ENCODE assay signal across 8 cellular contexts in the genomic region with DNA sequence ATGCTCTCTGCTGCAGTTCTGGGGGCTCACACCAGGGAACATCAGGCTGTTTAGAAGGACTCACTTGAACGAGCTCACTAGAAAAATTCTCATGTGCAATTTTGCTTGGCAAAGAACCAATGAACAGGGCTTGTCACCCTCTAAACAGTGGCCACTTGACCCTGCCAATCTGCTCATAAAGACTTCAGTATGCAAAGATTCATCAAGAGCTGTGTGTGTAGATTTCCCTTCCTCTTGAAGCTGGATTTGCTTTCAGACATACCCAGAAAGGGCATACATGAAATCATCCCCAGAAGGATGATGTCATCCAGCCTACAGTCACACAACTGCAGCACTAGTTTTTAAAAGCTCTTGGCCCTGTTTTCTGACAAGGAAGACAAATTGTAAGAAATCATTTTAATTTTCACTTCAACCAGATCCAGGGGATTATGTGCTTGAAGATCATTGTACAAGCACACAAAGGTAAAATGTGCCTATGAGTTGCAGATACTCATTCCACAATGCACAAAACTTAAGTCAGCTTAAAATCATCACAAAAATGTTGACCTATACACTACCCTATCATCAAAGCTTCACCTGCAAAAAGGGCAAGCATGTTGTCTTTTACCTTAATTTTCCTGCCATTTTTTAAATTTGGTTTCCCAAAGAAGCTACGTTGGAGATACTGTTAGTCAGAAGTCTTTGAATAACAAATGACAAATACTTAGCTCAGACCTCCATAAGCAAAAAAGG. TPM values are rescaled to one million over a fixed set of nuclear protein-coding genes. Genes with fewer than 3 reads are reported as not detected.
DNase-seq lines count a peak whose midpoint lies in the region; ATAC-seq and TF ChIP-seq lines count a peak whose summit lies in the region.

No MANE protein-coding gene starts in this region.

- H3K4me3 Mint-ChIP-seq in nephron: no peak overlapping the region
- H3K4me3 Mint-ChIP-seq in activated T-helper 1 cell treated with anti-CD3 and anti-CD28 coated beads, Interleukin-12 subunit alpha, Interleukin-12 subunit beta, Interleukin-2, Interleukin-4 antibody, amounts not matched to agents 30 ng/mL and 10 ng/mL and 1 ng/mL, durations not matched to agents 14 hours and 24 hours and 36 hours: no peak overlapping the region

- H3K27me3 Mint-ChIP-seq in nephron (ENCODE audit: low read depth): no peaks in the 10 kb centered on the region
- H3K27me3 Mint-ChIP-seq in activated T-helper 1 cell treated with anti-CD3 and anti-CD28 coated beads, Interleukin-12 subunit alpha, Interleukin-12 subunit beta, Interleukin-2, Interleukin-4 antibody, amounts not matched to agents 30 ng/mL and 10 ng/mL and 1 ng/mL, durations not matched to agents 14 hours and 24 hours and 36 hours (ENCODE audit: insufficient read depth): peaks cover under 1% of the 10 kb centered on the region

- no peak overlapping the region for H3K4me3 ChIP-seq in brain microvascular endothelial cell (ENCODE audit: low read depth, low read length)

- in situ Hi-C loops in brain microvascular endothelial cell (cut with HindIII; ENCODE audit: low pct_ligation_motif_present, low sequenced_read_pairs): no loop called here

- no peaks in the 10 kb centered on the region for H3K9me3 Mint-ChIP-seq in nephron
- no peaks in the 10 kb centered on the region for H3K9me3 Mint-ChIP-seq in activated T-helper 1 cell treated with anti-CD3 and anti-CD28 coated beads, Interleukin-12 subunit alpha, Interleukin-12 subunit beta, Interleukin-2, Interleukin-4 antibody, amounts not matched to agents 30 ng/mL and 10 ng/mL and 1 ng/mL, durations not matched to agents 14 hours and 24 hours and 36 hours

- intact Hi-C loops in activated T-helper 1 cell treated with anti-CD3 and anti-CD28 coated beads, Interleukin-12 subunit alpha, Interleukin-12 subunit beta, Interleukin-2, Interleukin-4 antibody, amounts not matched to agents 30 ng/mL and 10 ng/mL and 1 ng/mL, durations not matched to agents 14 hours and 24 hours and 36 hours (cut with micrococcal nuclease): no loop called here

- peaks cover 70% of the 10 kb centered on the region for H3K4me1 Mint-ChIP-seq in nephron
- H3K4me1 Mint-ChIP-seq in activated T-helper 1 cell treated with anti-CD3 and anti-CD28 coated beads, Interleukin-12 subunit alpha, Interleukin-12 subunit beta, Interleukin-2, Interleukin-4 antibody, amounts not matched to agents 30 ng/mL and 10 ng/mL and 1 ng/mL, durations not matched to agents 14 hours and 24 hours and 36 hours (ENCODE audit: low read depth): peaks cover 25% of the 10 kb centered on the region

- H3K27me3 ChIP-seq in brain microvascular endothelial cell (replicated peaks): no peaks in the 10 kb centered on the region

- no peak for ATAC-seq in GM21390 (IDR thresholded peaks at IDR 0.05; ENCODE audit: unreplicated experiment)

- DNase-seq in DMS53 (lab: John Stamatoyannopoulos, UW) (peak; percentile 69), NCI-H1092 (lab: John Stamatoyannopoulos, UW) (peak; percentile 38), brain microvascular endothelial cell (peak; percentile 69), retina (no peak), HK-2 (ENCODE audit: unreplicated experiment) (no peak)
- DNase-seq in activated T-helper 1 cell treated with anti-CD3 and anti-CD28 coated beads, Interleukin-12 subunit alpha, Interleukin-12 subunit beta, Interleukin-2, Interleukin-4 antibody, amounts not matched to agents 30 ng/mL and 10 ng/mL and 1 ng/mL, durations not matched to agents 14 hours and 24 hours and 36 hours (ENCODE audit: low spot score): no peak

- H3K36me3 ChIP-seq in brain microvascular endothelial cell (replicated peaks): no peaks in the 10 kb centered on the region

- H3K27ac ChIP-seq in brain microvascular endothelial cell: peak overlapping the region; percentile 10

- H3K27ac Mint-ChIP-seq in nephron: peak overlapping the region; percentile 50 to 80 (median 65)
- no peak overlapping the region for H3K27ac Mint-ChIP-seq in activated T-helper 1 cell treated with anti-CD3 and anti-CD28 coated beads, Interleukin-12 subunit alpha, Interleukin-12 subunit beta, Interleukin-2, Interleukin-4 antibody, amounts not matched to agents 30 ng/mL and 10 ng/mL and 1 ng/mL, durations not matched to agents 14 hours and 24 hours and 36 hours

- H3K36me3 Mint-ChIP-seq in nephron (ENCODE audit: low read depth): no peaks in the 10 kb centered on the region
- no peaks in the 10 kb centered on the region for H3K36me3 Mint-ChIP-seq in activated T-helper 1 cell treated with anti-CD3 and anti-CD28 coated beads, Interleukin-12 subunit alpha, Interleukin-12 subunit beta, Interleukin-2, Interleukin-4 antibody, amounts not matched to agents 30 ng/mL and 10 ng/mL and 1 ng/mL, durations not matched to agents 14 hours and 24 hours and 36 hours (ENCODE audit: low read depth)

- TF ChIP-seq CTCF in brain microvascular endothelial cell (IDR thresholded peaks at IDR 0.05; ENCODE audit: low read depth, low read length, missing control alignments) (peak; percentile 32), nephron (IDR thresholded peaks at IDR 0.05; ENCODE audit: unreplicated experiment in 3 of 3) (no peak)

RNA-seq across cellular contexts. Expression of a gene that starts 5.2 kb away (rescaled TPM):
- 135 and 139 TPM in 2 replicates for total RNA-seq in activated T-helper 1 cell treated with anti-CD3 and anti-CD28 coated beads, Interleukin-12 subunit alpha, Interleukin-12 subunit beta, Interleukin-2, Interleukin-4 antibody, amounts not matched to agents 30 ng/mL and 10 ng/mL and 1 ng/mL, durations not matched to agents 14 hours and 24 hours and 36 hours

Comparison
In these comparisons a context has a peak if more than half of its experiments do, and no peak if none do; other contexts are left out.
1. DNase-seq: peak in DMS53 (single experiment), NCI-H1092 (single experiment) and brain microvascular endothelial cell (single experiment); none in retina (single experiment), HK-2 (single experiment) and activated T-helper 1 cell treated with anti-CD3 and anti-CD28 coated beads, Interleukin-12 subunit alpha, Interleukin-12 subunit beta, Interleukin-2, Interleukin-4 antibody, amounts not matched to agents 30 ng/mL and 10 ng/mL and 1 ng/mL, durations not matched to agents 14 hours and 24 hours and 36 hours (single experiment).